13 cellular contexts compared by ENCODE assay signal in genomic region chr3:33181641-33182040, GRCh38. TPM values are rescaled to one million over a fixed set of nuclear protein-coding genes. Genes with fewer than 3 reads are reported as not detected.
DNase-seq lines count a peak whose midpoint lies in the region; ATAC-seq, FAIRE-seq and TF ChIP-seq lines count a peak whose summit lies in the region.
"Not testable (repeated sequence)": the region's sequence is repeated elsewhere in the genome, so short reads cannot be mapped to it uniquely, and the experiment has no call there.
"Had no signal": no experiment of that assay in that cellular context is flagged by ENCODE, and none has a peak within 500 bp of the region (broad histone marks: within the 10 kb centered on the region; RNA-seq: fewer than 3 reads in every experiment).

No MANE protein-coding gene starts in this region.

- H3K9me3 ChIP-seq in A549; SJCRH30 (replicated peaks); K562 (replicated peaks; ENCODE audit: control insufficient read depth, insufficient read depth, low read depth, low read length); hepatocyte (ENCODE audit: low read depth); HepG2 (ENCODE audit: low read length): not testable (repeated sequence)

- H3K36me3 ChIP-seq in SJCRH30; K562 (ENCODE audit: control insufficient read depth, insufficient read depth, low read length); hepatocyte (replicated peaks; ENCODE audit: insufficient read depth, low read depth); HepG2 (replicated peaks in 1 of 2; ENCODE audit: control insufficient read depth in 1 of 2, insufficient read depth in 2 of 2, low read length in 2 of 2): not testable (repeated sequence)

- H2AFZ ChIP-seq in K562 (ENCODE audit: low read depth, low read length); hepatocyte: not testable (repeated sequence)
- H2AFZ ChIP-seq in HepG2 (ENCODE audit: low read length): peak overlapping the region; percentile 76

- 100% methylated on average over 1 of the region's 1 CpG for WGBS in A549 (ENCODE audit: missing lambda C conversion rate)
- 16% methylated on average over 1 of the region's 1 CpG for WGBS in K562 (ENCODE audit: insufficient coverage, low coverage, missing lambda C conversion rate)
- WGBS in hepatocyte (ENCODE audit: low lambda C conversion rate, missing lambda C conversion rate): 93% methylated on average over 1 of the region's 1 CpG
- 97% methylated on average over 1 of the region's 1 CpG for WGBS in HepG2 (ENCODE audit: low lambda C conversion rate)

- FAIRE-seq in A549 (lab: Jason Lieb, UNC): peak; percentile 7
- not testable (repeated sequence) for FAIRE-seq in K562 (lab: Jason Lieb, UNC); HepG2 (lab: Jason Lieb, UNC)

- TF ChIP-seq EP300 in A549 (IDR thresholded peaks at IDR 0.05); K562 (IDR thresholded peaks at IDR 0.05; ENCODE audit: low read length); HepG2 (IDR thresholded peaks at IDR 0.05; ENCODE audit: low read depth in 2 of 2, low read length in 2 of 2); HepG2 (CRISPR knock-in tag; IDR thresholded peaks at IDR 0.05; ENCODE audit: borderline replicate concordance): not testable (repeated sequence)

- intact Hi-C loops in K562 (cut with micrococcal nuclease): not testable (repeated sequence)
- intact Hi-C loops in HepG2 (cut with micrococcal nuclease; ENCODE audit: unreplicated experiment): loop anchor here (10.0 kb wide), 1 partner anchor 93 kb away; the partner anchor contains the start of gene FBXL2

- not testable (repeated sequence) for H3K9me1 ChIP-seq in K562 (ENCODE audit: control insufficient read depth, insufficient read depth, low read length)

- not testable (repeated sequence) for ATAC-seq in A549, K562
- peak; percentile 15; the same call in 2 of the 3 replicates for ATAC-seq in HepG2

- H3K79me2 ChIP-seq in K562 (ENCODE audit: control insufficient read depth, insufficient read depth, low read length); hepatocyte; HepG2 (ENCODE audit: insufficient read depth, low read length): not testable (repeated sequence)

- TF ChIP-seq POLR2A in A549 (IDR thresholded peaks at IDR 0.05; ENCODE audit: low read length); K562 (conservative IDR thresholded peaks at IDR 0.05); HepG2 (IDR thresholded peaks at IDR 0.05; ENCODE audit: insufficient read depth in 1 of 2, low read depth in 2 of 2, low read length in 2 of 2): not testable (repeated sequence)

- not testable (repeated sequence) for H4K20me1 ChIP-seq in K562 (replicated peaks; ENCODE audit: control insufficient read depth, insufficient read depth, low read length); hepatocyte (ENCODE audit: insufficient read depth, poor library complexity, severe bottlenecking); HepG2 (ENCODE audit: insufficient read depth, low read length)

- not testable (repeated sequence) for TF ChIP-seq RAD21 in A549 (conservative IDR thresholded peaks at IDR 0.05 in 1 of 2, IDR thresholded peaks at IDR 0.05 in 1 of 2); K562 (CRISPR knock-in tag; conservative IDR thresholded peaks at IDR 0.05 in 1 of 2, IDR thresholded peaks at IDR 0.05 in 1 of 2); HepG2 (CRISPR knock-in tag; IDR thresholded peaks at IDR 0.05)

- H3K9ac ChIP-seq in K562 (ENCODE audit: insufficient read depth in 1 of 2, low read depth in 2 of 2, low read length in 2 of 2); HepG2 (ENCODE audit: insufficient read depth, low read depth, low read length): not testable (repeated sequence)

- TF ChIP-seq CTCF in A549 (IDR thresholded peaks at IDR 0.05); K562 (IDR thresholded peaks at IDR 0.05 in 2 of 3, conservative IDR thresholded peaks at IDR 0.05 in 1 of 3; ENCODE audit: insufficient read depth in 2 of 3, low read depth in 1 of 3, low read length in 3 of 3); hepatocyte (IDR thresholded peaks at IDR 0.05; ENCODE audit: poor library complexity); HepG2 (CRISPR knock-in tag; IDR thresholded peaks at IDR 0.05): not testable (repeated sequence)

- H3K4me2 ChIP-seq in A549; K562 (ENCODE audit: insufficient read depth, low read length); hepatocyte: not testable (repeated sequence)
- H3K4me2 ChIP-seq in HepG2 (ENCODE audit: low read depth, low read length): peak overlapping the region; percentile 39

- POLR2A ChIA-PET in A549 (lab: Yijun Ruan, JAX); K562 (lab: Yijun Ruan, JAX); HepG2 (lab: Yijun Ruan, JAX): not testable (repeated sequence)

- CTCF ChIA-PET in A549 (lab: Yijun Ruan, JAX) (interaction anchor here (1.0 kb wide), 1 partner anchor 107 kb away, joined by 3 read pairs; no protein-coding TSS in a partner anchor), K562 (lab: Yijun Ruan, JAX; ENCODE audit: low intra/inter-chr PET ratio) (interaction anchor here (0.6 kb wide), 1 partner anchor 1886 kb away, joined by 3 read pairs; no protein-coding TSS in a partner anchor)
- CTCF ChIA-PET in HepG2 (lab: Yijun Ruan, JAX; ENCODE audit: low intra/inter-chr PET ratio, low total read pairs): not testable (repeated sequence)

- not testable (repeated sequence) for H3K4me1 ChIP-seq in A549; SJCRH30; K562 (replicated peaks in 1 of 2; ENCODE audit: control insufficient read depth in 2 of 2, insufficient read depth in 2 of 2, low read length in 2 of 2); hepatocyte (ENCODE audit: insufficient read depth)
- peaks cover 34% of the 10 kb centered on the region for H3K4me1 ChIP-seq in HepG2 (ENCODE audit: insufficient read depth, low read length)

- not testable (repeated sequence) for H3K4me3 ChIP-seq in A549; SJCRH30; K562; hepatocyte; HepG2 (replicated peaks in 1 of 3; ENCODE audit: insufficient read depth in 1 of 3, low read depth in 2 of 3, low read length in 3 of 3)

- in situ Hi-C loops in K562 (cut with MboI); HepG2 (cut with HindIII; ENCODE audit: extremely low pct_ligation_motif_present, low pct_unique_long_range_greater_than_20kb): not testable (repeated sequence)

- not testable (repeated sequence) for H3K27me3 ChIP-seq in SJCRH30; hepatocyte; HepG2 (ENCODE audit: control insufficient read depth in 1 of 2, insufficient read depth in 2 of 2, low read length in 2 of 2)
- H3K27me3 ChIP-seq in K562 (ENCODE audit: control insufficient read depth in 2 of 2, insufficient read depth in 2 of 2, low read length in 2 of 2): peaks cover 8 to 11% of the 10 kb centered on the region in 2 experiments; a peak in 4 of 5 replicates

- H3K9me2 ChIP-seq in hepatocyte (replicated peaks; ENCODE audit: insufficient read depth): not testable (repeated sequence)

- H3K27ac ChIP-seq in A549; K562 (ENCODE audit: extremely low read depth, low read depth, low read length): not testable (repeated sequence)
- peak overlapping the region; percentile 33 for H3K27ac ChIP-seq in SJCRH30
- peak overlapping the region; percentile 5 for H3K27ac ChIP-seq in hepatocyte
- peak overlapping the region; percentile 16 for H3K27ac ChIP-seq in HepG2 (ENCODE audit: extremely low read length, insufficient read depth, low read length)

- BruUV-seq in K562 (replicated peaks; lab: Mats Ljungman, UMichigan): not testable (repeated sequence)
- BruUV-seq in HepG2 (replicated peaks; lab: Mats Ljungman, UMichigan): TSS peak; percentile 79

- not testable (repeated sequence) for DNase-seq in A549 (ENCODE audit: low read depth in 1 of 2, low spot score in 1 of 2); SJCRH30; K562 (ENCODE audit: extremely low read depth in 1 of 4, low spot score in 3 of 4); hepatocyte (ENCODE audit: low spot score); HepG2 (ENCODE audit: low spot score)
- peak; percentile 32 for DNase-seq in LHCN-M2 (ENCODE audit: low read depth)

RNA-seq across cellular contexts. Expression of gene SUSD5, which starts 37.0 kb away (rescaled TPM):
- polyA plus RNA-seq in A549 (2011; rRNA removed) (0.63 and 0.71 TPM in 2 replicates), A549 (2017; fragmentation: RNase III; extraction: RNeasy Plus Mini Kit Qiagen cat#74134 plus additional on column Dnase treatment) (1.7 to 2.0 TPM (median 2.0 TPM) in 3 replicates), K562 (2011; rRNA removed) (not detected in 2 replicates), K562 (2014; fragmentation: Illumina TruSeq; extraction: Trizol) (not detected in 2 replicates), K562 (2014; fragmentation: Nextera tagmentation; extraction: Ambion mirVana) (not detected), K562 (2014; rRNA removed) (not detected in 2 replicates), hepatocyte (1.00 and 2.4 TPM in 2 replicates), HepG2 (2011; rRNA removed) (not detected in 2 replicates)
- 0.32 and 0.40 TPM in 2 replicates for polyA plus RNA-seq in A549 (2012; cell fraction: cytosol; rRNA removed)
- polyA plus RNA-seq in A549 (2012; cell fraction: nucleus; rRNA removed): 0.52 and 0.58 TPM in 2 replicates
- polyA minus RNA-seq in A549 (2011; rRNA and poly(A)+ RNA removed): 0.41 and 0.54 TPM in 2 replicates
- total RNA-seq in LHCN-M2 (2014; rRNA removed) (20.8 and 22.8 TPM in 2 replicates), K562 (2014; rRNA removed) (not detected in 2 replicates), K562 (2014; rRNA removed; fragmentation: Illumina TruSeq; extraction: Trizol) (not detected in 2 replicates), K562 (2015; rRNA removed; fragmentation: Illumina TruSeq; extraction: Trizol) (not detected in 2 replicates), K562 (2021) (not detected in 2 replicates), hepatocyte (2.0 and 2.3 TPM in 2 replicates), HepG2 (2016; rRNA removed; fragmentation: Illumina TruSeq; extraction: Trizol) (not detected in 2 replicates)
- polyA plus RNA-seq in LHCN-M2 (2012): 8.9 TPM
- total RNA-seq in SJCRH30 (2014; rRNA removed; shearing (Covaris generic)): 14.8 and 15.6 TPM in 2 replicates
- not detected in 2 replicates for total RNA-seq in K562 (2011; cell fraction: chromatin; rRNA removed; ENCODE audit: low replicate concordance)
- total RNA-seq in K562 (2011; cell fraction: nucleolus; rRNA removed): not detected in 2 replicates
- total RNA-seq in K562 (2011; cell fraction: nucleoplasm; rRNA removed): not detected in 2 replicates
- not detected in 2 replicates for polyA plus RNA-seq in K562 (2011; cell fraction: cytosol; rRNA removed)
- not detected in 2 replicates for polyA plus RNA-seq in K562 (2011; cell fraction: nucleus; rRNA removed)
- polyA plus RNA-seq in K562 (2012): 0.03 TPM in 1 of 2 replicates, not detected in the other
- not detected in 2 replicates for polyA minus RNA-seq in K562 (2011; rRNA and poly(A)+ RNA removed)
- not detected in 2 replicates for polyA minus RNA-seq in K562 (2011; cell fraction: cytosol; rRNA and poly(A)+ RNA removed)
- polyA minus RNA-seq in K562 (2011; cell fraction: nucleus; rRNA and poly(A)+ RNA removed): not detected in 2 replicates
- total RNA-seq in HepG2 (2016; cell fraction: cytosol; rRNA removed; fragmentation: Illumina TruSeq; extraction: Trizol; ENCODE audit: low read depth): not detected in 2 replicates
- total RNA-seq in HepG2 (2016; cell fraction: insoluble cytoplasmic fraction; rRNA removed; fragmentation: Illumina TruSeq; extraction: Trizol): not detected in 2 replicates
- total RNA-seq in HepG2 (2016; cell fraction: membrane; rRNA removed; fragmentation: Illumina TruSeq; extraction: Trizol): not detected in 2 replicates
- not detected in 2 replicates for total RNA-seq in HepG2 (2016; cell fraction: nucleus; rRNA removed; fragmentation: Illumina TruSeq; extraction: Trizol)
- not detected in 2 replicates for polyA plus RNA-seq in HepG2 (2011; cell fraction: cytosol; rRNA removed)
- not detected in 2 replicates for polyA plus RNA-seq in HepG2 (2011; cell fraction: nucleus; rRNA removed)
- not detected in 2 replicates for polyA plus RNA-seq in HepG2 (2012)
- not detected in 2 replicates for polyA plus RNA-seq in HepG2 (2016; cell fraction: cytosol; fragmentation: Illumina TruSeq; extraction: Trizol; ENCODE audit: low read depth)
- not detected in 2 replicates for polyA plus RNA-seq in HepG2 (2016; cell fraction: insoluble cytoplasmic fraction; fragmentation: Illumina TruSeq; extraction: Trizol; ENCODE audit: low read depth)
- polyA plus RNA-seq in HepG2 (2016; cell fraction: membrane; fragmentation: Illumina TruSeq; extraction: Trizol; ENCODE audit: low read depth): not detected in 2 replicates
- polyA plus RNA-seq in HepG2 (2016; cell fraction: nucleus; fragmentation: Illumina TruSeq; extraction: Trizol; ENCODE audit: insufficient read depth, low read depth): not detected in 2 replicates
- polyA minus RNA-seq in HepG2 (2011; rRNA and poly(A)+ RNA removed; ENCODE audit: low replicate concordance): not detected in 2 replicates
- polyA minus RNA-seq in HepG2 (2011; cell fraction: cytosol; rRNA and poly(A)+ RNA removed): not detected in 2 replicates
- polyA minus RNA-seq in HepG2 (2011; cell fraction: nucleus; rRNA and poly(A)+ RNA removed): not detected in 2 replicates
- total RNA-seq: Caco-2; CD4-positive, alpha-beta memory T cell; CD4-positive, alpha-beta T cell; CD4-positive, CD25-positive, alpha-beta regulatory T cell; CD8-positive, alpha-beta memory T cell; CD8-positive, alpha-beta T cell had no signal
- polyA plus RNA-seq: CD14-positive monocyte; CD8-positive, alpha-beta memory T cell had no signal
